ENCODE assay signal across 34 cellular contexts in genomic region chr16:60059141-60059540, GRCh38.
"Had no signal": no experiment of that assay in that cellular context is flagged by ENCODE, and none has a peak within 500 bp of the region (broad histone marks: within the 10 kb centered on the region; RNA-seq: fewer than 3 reads in every experiment).

No MANE protein-coding gene starts in this region.

- FAIRE-seq: astrocyte, bronchial epithelial cell had no signal

- H3K27me3 ChIP-seq: adrenal gland, ascending aorta, body of pancreas, brain microvascular endothelial cell, breast epithelium, cardiac muscle cell had no signal

- DNase-seq: activated effector memory CD4-positive, alpha-beta T cell treated with anti-CD3 and anti-CD28 coated beads, Interleukin-2, amount 50 U/mL, for 16 hours; activated effector memory CD4-positive, alpha-beta T cell treated with Interleukin-2 at 50 U/mL for 16 hours; activated gamma-delta T cell; activated gamma-delta T cell treated with Interleukin-2 at 50 U/mL for 16 hours; activated naive CD4-positive, alpha-beta T cell; activated naive CD4-positive, alpha-beta T cell treated with anti-CD3 and anti-CD28 coated beads for 36 hours; activated naive CD4-positive, alpha-beta T cell treated with anti-CD3 and anti-CD28 coated beads, Interleukin-2, amount 10 ng/mL, durations not matched to agents 7 days and 5 days; activated naive CD4-positive, alpha-beta T cell treated with anti-CD3 and anti-CD28 coated beads, Interleukin-2, amount 50 U/mL, for 16 hours; activated naive CD4-positive, alpha-beta T cell treated with Interleukin-2 at 50 U/mL for 16 hours; activated naive CD8-positive, alpha-beta T cell treated with anti-CD3 and anti-CD28 coated beads for 36 hours; activated naive CD8-positive, alpha-beta T cell treated with anti-CD3 and anti-CD28 coated beads, Interleukin-2, amount 10 ng/mL, durations not matched to agents 7 days and 5 days; activated naive CD8-positive, alpha-beta T cell treated with anti-CD3 and anti-CD28 coated beads, Interleukin-2, amount 50 U/mL, for 24 hours; activated T-cell treated with anti-CD3 and anti-CD28 coated beads, Interleukin-2, amount 50 U/mL, for 1 hour; activated T-cell treated with anti-CD3 and anti-CD28 coated beads, Interleukin-2, amount 50 U/mL, for 24 hours; activated T-cell treated with anti-CD3 and anti-CD28 coated beads, Interleukin-2, amount 50 U/mL, for 4 hours; activated T-cell treated with anti-CD3 and anti-CD28 coated beads, Interleukin-2, amount 50 U/mL, for 48 hours; activated T-cell treated with anti-CD3 and anti-CD28 coated beads, Interleukin-2, amount 50 U/mL, for 72 hours; adrenal gland; amniotic stem cell; amygdala; anterior cingulate cortex; aorta; body of pancreas; brain microvascular endothelial cell; caudate nucleus; central memory CD4-positive, alpha-beta T cell; cerebellar nuclear complex had no signal

- H3K4me1 ChIP-seq: adrenal gland, ascending aorta, body of pancreas, breast epithelium had no signal

- H3K4me3 ChIP-seq: adrenal gland, ascending aorta, body of pancreas, breast epithelium, cardiac muscle cell had no signal

- H3K9me3 ChIP-seq: adrenal gland, ascending aorta, body of pancreas, breast epithelium had no signal

- H3K27ac ChIP-seq: adrenal gland, ascending aorta, body of pancreas, brain microvascular endothelial cell, breast epithelium, cardiac muscle cell had no signal

- ATAC-seq: activated naive CD4-positive, alpha-beta T cell treated with anti-CD3 and anti-CD28 coated beads, Interleukin-2, amount 50 U/mL, for 72 hours; activated naive CD8-positive, alpha-beta T cell treated with anti-CD3 and anti-CD28 coated beads, Interleukin-2, amount 50 U/mL, for 24 hours; activated T-cell treated with anti-CD3 and anti-CD28 coated beads, Interleukin-2, amount 50 U/mL, for 4 hours; activated T-cell treated with anti-CD3 and anti-CD28 coated beads, Interleukin-2, amount 50 U/mL, for 72 hours; activated T-helper 17 cell treated with anti-CD3 and anti-CD28 coated beads, Interleukin-2, amount 50 U/mL, for 72 hours; body of pancreas had no signal

- H3K36me3 ChIP-seq: adrenal gland, ascending aorta, brain microvascular endothelial cell, breast epithelium, cardiac muscle cell had no signal
